ENCODE assay signal across 1 cellular context in genomic region chrX:114584983-114585842, GRCh38.
TF ChIP-seq lines count a peak whose summit lies in the region.

No MANE protein-coding gene starts in this region.

TF ChIP-seq in WTC11, 78 proteins besides CTCF, POLR2A, EP300 and RAD21 (continued from another document):
- TF ChIP-seq STAT6 (CRISPR knock-in tag; conservative IDR thresholded peaks at IDR 0.05; ENCODE audit: low read depth) (no peak), ZMAT4 (CRISPR knock-in tag; IDR thresholded peaks at IDR 0.05) (peak; percentile 94), ZNF416 (CRISPR knock-in tag; IDR thresholded peaks at IDR 0.05) (peak; percentile 58; the same call in 1 of the 2 replicates), AR (CRISPR knock-in tag; IDR thresholded peaks at IDR 0.05) (peak; percentile 55; the same call in 1 of the 2 replicates), MYBL2 (CRISPR knock-in tag; IDR thresholded peaks at IDR 0.05) (no peak), ZNF425 (CRISPR knock-in tag; conservative IDR thresholded peaks at IDR 0.05) (peak; percentile 55; the same call in 1 of the 2 replicates), CREM (CRISPR knock-in tag; IDR thresholded peaks at IDR 0.05) (no peak), TP53 (CRISPR knock-in tag; IDR thresholded peaks at IDR 0.05) (0 out of 2 replicates have a peak, but pooled peaks have one; percentile 2), ATF1 (CRISPR knock-in tag; IDR thresholded peaks at IDR 0.05) (no peak)
